Comparison of ENCODE assay signal across 1 cellular context in genomic region chr3:9916734-9917680, GRCh38.
TF ChIP-seq lines count a peak whose summit lies in the region.

Gene IL17RC, plus strand, starts transcription at chr3:9917098. Its CDS starts 218 bp downstream, at chr3:9917316.

TF ChIP-seq in HepG2, 621 proteins besides CTCF, POLR2A, EP300 and RAD21 (continued from another document and continues in another):
- TF ChIP-seq NR0B2 (CRISPR knock-in tag; IDR thresholded peaks at IDR 0.05) = no peak
- TF ChIP-seq ZNF709 (CRISPR knock-in tag; IDR thresholded peaks at IDR 0.05) = peak; percentile 27; the same call in 1 of the 2 replicates
- TF ChIP-seq TEAD2 (CRISPR knock-in tag; IDR thresholded peaks at IDR 0.05) = no peak
- TF ChIP-seq ZNF274 (CRISPR knock-in tag; IDR thresholded peaks at IDR 0.05) = peak; percentile 39; the same call in 1 of the 2 replicates
- TF ChIP-seq ZNF652 (CRISPR knock-in tag; IDR thresholded peaks at IDR 0.05; ENCODE audit: borderline replicate concordance, low read depth) = peak; percentile 80
- peak; percentile 49; the same call in 1 of the 2 replicates for TF ChIP-seq KAT7 (CRISPR knock-in tag; IDR thresholded peaks at IDR 0.05; ENCODE audit: borderline replicate concordance)
- no peak for TF ChIP-seq U2AF2 (IDR thresholded peaks at IDR 0.05; ENCODE audit: low read depth, low read length)
- no peak for TF ChIP-seq SP140L (CRISPR knock-in tag; IDR thresholded peaks at IDR 0.05; ENCODE audit: borderline replicate concordance)
- peak; percentile 20; the same call in 1 of the 2 replicates for TF ChIP-seq GATAD2A (CRISPR knock-in tag; IDR thresholded peaks at IDR 0.05)
- no peak for TF ChIP-seq ZHX1 (CRISPR knock-in tag; IDR thresholded peaks at IDR 0.05; ENCODE audit: low read depth)
- no peak for TF ChIP-seq ZNF180 (CRISPR knock-in tag; IDR thresholded peaks at IDR 0.05; ENCODE audit: borderline replicate concordance, low read depth)
- TF ChIP-seq ZNF547 (CRISPR knock-in tag; IDR thresholded peaks at IDR 0.05) = 0 out of 2 replicates have a peak, but pooled peaks have one; percentile 29
- peak; percentile 65; the same call in 1 of the 2 replicates for TF ChIP-seq MAX (IDR thresholded peaks at IDR 0.05)
- TF ChIP-seq POLR2AphosphoS5 (IDR thresholded peaks at IDR 0.05; ENCODE audit: low read depth, low read length) = peak; percentile 55; the same call in 1 of the 2 replicates
- TF ChIP-seq ZNF263 (CRISPR knock-in tag; IDR thresholded peaks at IDR 0.05) = 0 out of 2 replicates have a peak, but pooled peaks have one; percentile 11
- TF ChIP-seq SIN3A (IDR thresholded peaks at IDR 0.05; ENCODE audit: borderline replicate concordance, low read depth, low read length) = peak; percentile 56; the same call in 1 of the 2 replicates
- no peak for TF ChIP-seq ZNF33A (CRISPR knock-in tag; IDR thresholded peaks at IDR 0.05; ENCODE audit: borderline replicate concordance)
- no peak for TF ChIP-seq ZNF883 (CRISPR knock-in tag; IDR thresholded peaks at IDR 0.05; ENCODE audit: not compliant biosample characterization)
- peak; percentile 23; the same call in 1 of the 2 replicates for TF ChIP-seq ATF2 (CRISPR knock-in tag; IDR thresholded peaks at IDR 0.05)
- no peak for TF ChIP-seq MLLT10 (CRISPR knock-in tag; IDR thresholded peaks at IDR 0.05)
- TF ChIP-seq LCORL (IDR thresholded peaks at IDR 0.05) = no peak
- peak; percentile 94 for TF ChIP-seq LCORL (CRISPR knock-in tag; IDR thresholded peaks at IDR 0.05)
- TF ChIP-seq ZNF598 (CRISPR knock-in tag; IDR thresholded peaks at IDR 0.05; ENCODE audit: borderline replicate concordance) = no peak
- TF ChIP-seq SAP130 (CRISPR knock-in tag; IDR thresholded peaks at IDR 0.05; ENCODE audit: low read depth) = peak; percentile 85
- TF ChIP-seq UBTF (CRISPR knock-in tag; IDR thresholded peaks at IDR 0.05) = peak; percentile 49; the same call in 1 of the 2 replicates
- TF ChIP-seq SP2 (CRISPR knock-in tag; IDR thresholded peaks at IDR 0.05) = no peak
- peak; percentile 40; the same call in 1 of the 2 replicates for TF ChIP-seq ZFX (CRISPR knock-in tag; IDR thresholded peaks at IDR 0.05; ENCODE audit: low read depth)
- peak in 1 of 2 experiments; percentile 59; a peak in 2 of 4 replicates for TF ChIP-seq HMGXB4 (CRISPR knock-in tag; IDR thresholded peaks at IDR 0.05; ENCODE audit: borderline replicate concordance in 1 of 2, low read depth in 1 of 2)
- 0 out of 2 replicates have a peak, but pooled peaks have one; percentile 27 for TF ChIP-seq ZNF296 (CRISPR knock-in tag; conservative IDR thresholded peaks at IDR 0.05)
- TF ChIP-seq ZNF143 (CRISPR knock-in tag; IDR thresholded peaks at IDR 0.05) = peak; percentile 76
- TF ChIP-seq RBM39 (IDR thresholded peaks at IDR 0.05; ENCODE audit: low read depth, low read length, poor library complexity, severe bottlenecking) = peak; percentile 35
- TF ChIP-seq CREB3 (CRISPR knock-in tag; IDR thresholded peaks at IDR 0.05) = 0 out of 2 replicates have a peak, but pooled peaks have one; percentile 20
- TF ChIP-seq IRF2 (CRISPR knock-in tag; IDR thresholded peaks at IDR 0.05) = peak; percentile 91
- peak; percentile 87 for TF ChIP-seq ZNF264 (CRISPR knock-in tag; IDR thresholded peaks at IDR 0.05)
- TF ChIP-seq NFIB (CRISPR knock-in tag; IDR thresholded peaks at IDR 0.05; ENCODE audit: borderline replicate concordance) = no peak
- TF ChIP-seq ZNF619 (CRISPR knock-in tag; IDR thresholded peaks at IDR 0.05) = 0 out of 2 replicates have a peak, but pooled peaks have one; percentile 34
- TF ChIP-seq ARID4A (CRISPR knock-in tag; IDR thresholded peaks at IDR 0.05; ENCODE audit: borderline replicate concordance) = peak; percentile 73; the same call in 1 of the 2 replicates
- TF ChIP-seq SOX13 (IDR thresholded peaks at IDR 0.05) = no peak
- peak in 1 of 2 experiments; percentile 15; a peak in 1 of 4 replicates for TF ChIP-seq SOX13 (CRISPR knock-in tag; conservative IDR thresholded peaks at IDR 0.05 in 1 of 2, IDR thresholded peaks at IDR 0.05 in 1 of 2)
- TF ChIP-seq TBX3 (IDR thresholded peaks at IDR 0.05; ENCODE audit: borderline replicate concordance) = 0 out of 2 replicates have a peak, but pooled peaks have one; percentile 8
- peak; percentile 66 for TF ChIP-seq KDM2A (CRISPR knock-in tag; IDR thresholded peaks at IDR 0.05; ENCODE audit: borderline replicate concordance, low read depth)
- TF ChIP-seq EED (CRISPR knock-in tag; IDR thresholded peaks at IDR 0.05) = peak; percentile 57; the same call in 1 of the 2 replicates
- peak; percentile 76 for TF ChIP-seq POLR2G (IDR thresholded peaks at IDR 0.05; ENCODE audit: low read depth, low read length)
- no peak for TF ChIP-seq DPF2 (CRISPR knock-in tag; IDR thresholded peaks at IDR 0.05; ENCODE audit: borderline replicate concordance, low read depth)
- no peak for TF ChIP-seq ZNF337 (CRISPR knock-in tag; IDR thresholded peaks at IDR 0.05; ENCODE audit: borderline replicate concordance, low read depth)
- TF ChIP-seq USF2 (IDR thresholded peaks at IDR 0.05; ENCODE audit: low read depth, low read length) = no peak
- no peak for TF ChIP-seq USF2 (CRISPR knock-in tag; IDR thresholded peaks at IDR 0.05; ENCODE audit: borderline replicate concordance)
- TF ChIP-seq ZNF382 (CRISPR knock-in tag; IDR thresholded peaks at IDR 0.05; ENCODE audit: borderline replicate concordance) = no peak
- peak; percentile 26; the same call in 1 of the 2 replicates for TF ChIP-seq TARDBP (CRISPR knock-in tag; IDR thresholded peaks at IDR 0.05)
- TF ChIP-seq JARID2 (CRISPR knock-in tag; IDR thresholded peaks at IDR 0.05; ENCODE audit: insufficient replicate concordance) = no peak
